8 cellular contexts compared by ENCODE assay signal in genomic region chr2:36967236-36967876, GRCh38. TPM values are rescaled to one million over a fixed set of nuclear protein-coding genes. Genes with fewer than 3 reads are reported as not detected.
A peak's percentile ranks its signal among the peaks of the same experiment; 100 is the strongest.
DNase-seq lines count a peak whose midpoint lies in the region; ATAC-seq and TF ChIP-seq lines count a peak whose summit lies in the region.

No MANE protein-coding gene starts in this region.

- DNase-seq in BJ (ENCODE audit: low read depth) (no peak), HPDE6-E6E7 (ENCODE audit: extremely low spot score) (peak; percentile 9), adipocyte (ENCODE audit: low read depth) (no peak), left kidney (ENCODE audit: low read depth, low spot score) (peak; percentile 19), suprapubic skin (ENCODE audit: low spot score in 2 of 2) (no peak), HK-2 (ENCODE audit: unreplicated experiment) (no peak), SHP77 treated with DMSO at 0.1 percent for 48 hours (lab: John Stamatoyannopoulos, UW) (no peak)

- no peak for TF ChIP-seq EP300 in suprapubic skin (IDR thresholded peaks at IDR 0.05)

- WGBS in suprapubic skin, result 28% methylated on average over 15 of the region's 15 CpGs

- CTCF ChIA-PET in BJ (lab: Yijun Ruan, JAX), result no interaction called here

- TF ChIP-seq POLR2A in suprapubic skin (IDR thresholded peaks at IDR 0.05), result no peak

- no peaks in the 10 kb centered on the region for H3K27me3 ChIP-seq in BJ (ENCODE audit: control insufficient read depth, insufficient read depth, low read length)
- H3K27me3 ChIP-seq in adipocyte (replicated peaks; ENCODE audit: control insufficient read depth, insufficient read depth, low read length), result no peaks in the 10 kb centered on the region
- no peaks in the 10 kb centered on the region for H3K27me3 ChIP-seq in suprapubic skin

- H3K4me1 ChIP-seq in adipocyte (ENCODE audit: control insufficient read depth, insufficient read depth, low read length), result peaks cover 19% of the 10 kb centered on the region
- peaks cover 29% of the 10 kb centered on the region for H3K4me1 ChIP-seq in suprapubic skin

- POLR2A ChIA-PET in BJ (lab: Charles Lee), result interaction anchor here (0.7 kb wide), 1 partner anchor 14 kb away, joined by 5 read pairs; no protein-coding TSS in a partner anchor

- H3K4me3 ChIP-seq in BJ (ENCODE audit: low read depth, low read length) (peak overlapping the region; percentile 59), adipocyte (ENCODE audit: low read length) (peak overlapping the region; percentile 99), suprapubic skin (peak overlapping the region; percentile 93)

- peak overlapping the region; percentile 93 for H3K27ac ChIP-seq in suprapubic skin

- TF ChIP-seq CTCF in BJ (IDR thresholded peaks at IDR 0.05; ENCODE audit: insufficient read depth, low read depth, low read length) (no peak), suprapubic skin (IDR thresholded peaks at IDR 0.05) (no peak)

- ATAC-seq in GM19023 (IDR thresholded peaks at IDR 0.05; ENCODE audit: unreplicated experiment), result no peak

- H3K9ac ChIP-seq in adipocyte (ENCODE audit: low read length), result peak overlapping the region; percentile 95

- H3K9me3 ChIP-seq in adipocyte (ENCODE audit: control insufficient read depth, low read length) (no peaks in the 10 kb centered on the region), suprapubic skin (no peaks in the 10 kb centered on the region)

- no peaks in the 10 kb centered on the region for H3K36me3 ChIP-seq in BJ (ENCODE audit: control insufficient read depth, insufficient read depth, low read length)
- no peaks in the 10 kb centered on the region for H3K36me3 ChIP-seq in adipocyte (ENCODE audit: control insufficient read depth, insufficient read depth, low read length, severe bottlenecking)
- no peaks in the 10 kb centered on the region for H3K36me3 ChIP-seq in suprapubic skin

RNA-seq across cellular contexts. Expression of gene STRN, which starts 1.0 kb away (rescaled TPM):
- 8.5 and 18.0 TPM in 2 replicates for polyA plus RNA-seq in BJ (2011; rRNA removed)
- 15.4 and 16.5 TPM in 2 replicates for polyA minus RNA-seq in BJ (2011; rRNA and poly(A)+ RNA removed)
- total RNA-seq in suprapubic skin, result 10 to 100 TPM; 28.6 to 39.6 (median 37.5) TPM

Comparison
In these comparisons a context has a peak if more than half of its experiments do, and no peak if none do; other contexts are left out.
1. DNase-seq: peak in HPDE6-E6E7 (single experiment) and left kidney (single experiment); none in BJ (single experiment), adipocyte (single experiment), suprapubic skin (0 of 2), HK-2 (single experiment) and SHP77 treated with DMSO at 0.1 percent for 48 hours (single experiment).
2. Peak in every context shown above with its lines, with median percentiles within 50 percentile points of each other: H3K4me3 ChIP-seq.